Comparison of ENCODE assay signal across 25 cellular contexts in genomic region chr14:34345718-34346465, GRCh38.
"Had no signal": no experiment of that assay in that cellular context is flagged by ENCODE, and none has a peak within 500 bp of the region (broad histone marks: within the 10 kb centered on the region; RNA-seq: fewer than 3 reads in every experiment).

No MANE protein-coding gene starts in this region.

- DNase-seq: heart right ventricle; islet precursor cell; left ventricle myocardium inferior; midbrain; mucosa of descending colon; naive thymus-derived CD4-positive, alpha-beta T cell; nephron progenitor cell; ovary; stimulated activated CD4-positive, alpha-beta T cell treated with anti-CD3 and anti-CD28 coated beads, Interleukin-12 subunit alpha, Interleukin-12 subunit beta, amount 100 ng/mL, for 4 hours; stimulated activated CD4-positive, alpha-beta T cell treated with anti-CD3 and anti-CD28 coated beads, Interleukin-15, amount 100 ng/mL, for 24 hours; stimulated activated CD4-positive, alpha-beta T cell treated with anti-CD3 and anti-CD28 coated beads, Interleukin-2, amount 100 ng/mL, for 24 hours; stimulated activated CD4-positive, alpha-beta T cell treated with anti-CD3 and anti-CD28 coated beads, Interleukin-4, amount 100 ng/mL, for 1 hour; stimulated activated naive CD4-positive, alpha-beta T cell treated with Interleukin-2 at 50 U/mL for 16 hours; stimulated activated naive CD8-positive, alpha-beta T cell treated with anti-CD3 and anti-CD28 coated beads, Interleukin-15, amount 100 ng/mL, for 72 hours; substantia nigra had no signal

- H3K9me3 Mint-ChIP-seq: naive thymus-derived CD4-positive, alpha-beta T cell; stimulated activated naive CD8-positive, alpha-beta T cell treated with anti-CD3 and anti-CD28 coated beads, Interleukin-15, amount 100 ng/mL, for 72 hours had no signal

- H3K9me3 ChIP-seq: mucosa of descending colon, ovary, right atrium auricular region had no signal

- H3K79me2 ChIP-seq: hepatocyte had no signal

- H3K4me1 Mint-ChIP-seq: naive thymus-derived CD4-positive, alpha-beta T cell; nephron progenitor cell; neural progenitor cell; stimulated activated naive CD8-positive, alpha-beta T cell treated with anti-CD3 and anti-CD28 coated beads, Interleukin-15, amount 100 ng/mL, for 72 hours had no signal

- FAIRE-seq: urothelium cell line had no signal

- H3K4me3 ChIP-seq: heart right ventricle, hepatocyte, left ventricle myocardium inferior, lung, mucosa of descending colon, neural progenitor cell, ovary, right atrium auricular region, skin epidermis, tibial nerve, upper lobe of left lung had no signal

- H3K36me3 Mint-ChIP-seq: naive thymus-derived CD4-positive, alpha-beta T cell; neural progenitor cell had no signal

- H3K4me2 ChIP-seq: hepatocyte, neural progenitor cell had no signal

- ATAC-seq: mucosa of descending colon; naive thymus-derived CD4-positive, alpha-beta T cell; sciatic nerve; stimulated activated naive CD8-positive, alpha-beta T cell treated with anti-CD3 and anti-CD28 coated beads, Interleukin-15, amount 100 ng/mL, for 72 hours had no signal

- H3K27ac ChIP-seq: heart right ventricle, hepatocyte, left ventricle myocardium inferior, neural progenitor cell, ovary, right atrium auricular region, skin epidermis, tibial nerve, upper lobe of left lung had no signal

- H3K36me3 ChIP-seq: heart right ventricle, left ventricle myocardium inferior, neural progenitor cell, ovary, right atrium auricular region, tibial nerve, upper lobe of left lung had no signal

- H3K27me3 Mint-ChIP-seq: progenitor cell of endocrine pancreas; stimulated activated naive CD8-positive, alpha-beta T cell treated with anti-CD3 and anti-CD28 coated beads, Interleukin-15, amount 100 ng/mL, for 72 hours had no signal

- H3K4me3 Mint-ChIP-seq: nephron progenitor cell, neural progenitor cell had no signal

- H3K27ac Mint-ChIP-seq: nephron progenitor cell; neural progenitor cell; progenitor cell of endocrine pancreas; stimulated activated naive CD8-positive, alpha-beta T cell treated with anti-CD3 and anti-CD28 coated beads, Interleukin-15, amount 100 ng/mL, for 72 hours had no signal

- H3K9ac ChIP-seq: neural progenitor cell had no signal

- H3K4me1 ChIP-seq: heart right ventricle, left ventricle myocardium inferior, neural progenitor cell, right atrium auricular region, tibial nerve, upper lobe of left lung had no signal

- H3K27me3 ChIP-seq: heart right ventricle, hepatocyte, neural progenitor cell, ovary, right atrium auricular region, tibial nerve, upper lobe of left lung had no signal

- H2AFZ ChIP-seq: hepatocyte, neural progenitor cell had no signal
